Comparison of ENCODE assay signal across 9 cellular contexts in the genomic region with DNA sequence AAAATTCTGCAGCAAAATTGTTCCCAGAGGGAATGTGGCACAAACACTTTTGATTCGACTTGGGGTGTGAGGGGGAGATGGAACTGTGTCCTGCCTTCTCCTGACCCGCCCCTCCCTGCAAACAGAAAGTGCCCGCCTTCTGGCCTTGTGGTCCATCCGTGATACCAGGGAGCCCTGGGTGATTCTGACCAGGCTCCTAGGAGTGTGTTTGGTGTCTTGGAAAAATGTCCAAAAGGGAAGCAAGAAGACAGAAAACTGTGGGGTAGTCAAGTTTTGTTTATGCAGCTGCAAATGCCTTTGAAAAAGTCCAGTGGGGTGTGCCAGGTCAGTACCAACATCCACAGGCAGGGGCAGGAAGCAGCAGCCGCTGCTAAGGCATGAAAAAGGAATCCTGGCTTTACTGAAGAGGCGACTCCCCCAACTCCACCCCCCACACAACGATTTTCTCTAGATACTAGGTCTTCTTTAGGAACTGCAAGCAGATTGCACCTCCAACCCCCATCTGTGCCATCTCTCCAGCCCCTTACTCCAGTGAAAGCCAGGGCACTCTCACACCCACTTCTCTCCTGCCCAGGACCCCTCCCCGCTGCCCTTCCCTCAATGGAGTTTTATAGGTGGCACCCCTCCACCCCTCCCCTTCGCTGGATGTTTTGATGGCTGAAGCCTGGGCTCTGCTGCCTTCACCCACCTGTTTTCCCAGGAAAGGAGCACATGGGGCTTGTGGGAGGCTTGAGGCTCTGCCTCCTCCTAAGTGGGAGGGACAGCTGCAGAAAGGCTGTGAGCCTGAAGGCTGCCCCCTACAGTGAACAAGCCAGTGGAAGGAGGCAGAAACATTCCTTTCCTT.
DNase-seq lines count a peak whose midpoint lies in the region; ATAC-seq, FAIRE-seq and TF ChIP-seq lines count a peak whose summit lies in the region.
"Had no signal": no experiment of that assay in that cellular context is flagged by ENCODE, and none has a peak within 500 bp of the region (broad histone marks: within the 10 kb centered on the region; RNA-seq: fewer than 3 reads in every experiment).

No MANE protein-coding gene starts in this region.

- H3K27ac Mint-ChIP-seq in progenitor cell of endocrine pancreas: peak overlapping the region; percentile 69

- TF ChIP-seq CTCF in endothelial cell of umbilical vein (IDR thresholded peaks at IDR 0.05; ENCODE audit: extremely low read depth in 1 of 2, insufficient read depth in 1 of 2, low read depth in 1 of 2, low read length in 2 of 2) (peak; percentile 37 to 67), progenitor cell of endocrine pancreas (IDR thresholded peaks at IDR 0.05; ENCODE audit: unreplicated experiment) (peak; percentile 38)

- DNase-seq in EL (peak; percentile 44), NCI-H774 (lab: John Stamatoyannopoulos, UW) (peak; percentile 17), endothelial cell of umbilical vein (ENCODE audit: low read depth, low spot score) (peak; percentile 78), progenitor cell of endocrine pancreas (ENCODE audit: low spot score, unreplicated experiment) (no peak), HPDE6-E6E7 (ENCODE audit: extremely low spot score) (no peak), epidermal melanocyte (ENCODE audit: insufficient read length, low spot score) (no peak), SIG-M5 (lab: John Stamatoyannopoulos, UW) (no peak)

- FAIRE-seq in endothelial cell of umbilical vein (lab: Jason Lieb, UNC): peak; percentile 77
- FAIRE-seq: GM19239 had no signal

- H3K36me3 Mint-ChIP-seq in progenitor cell of endocrine pancreas (ENCODE audit: insufficient read depth): no peaks in the 10 kb centered on the region

- H3K9me3 ChIP-seq in endothelial cell of umbilical vein (replicated peaks; ENCODE audit: control insufficient read depth, insufficient read depth, low read length): no peaks in the 10 kb centered on the region

- H3K27me3 Mint-ChIP-seq in progenitor cell of endocrine pancreas: peaks cover 10% of the 10 kb centered on the region

- no peak overlapping the region for H3K9ac ChIP-seq in endothelial cell of umbilical vein (replicated peaks; ENCODE audit: extremely low read depth, insufficient read depth, low read length)

- no peaks in the 10 kb centered on the region for H3K27me3 ChIP-seq in endothelial cell of umbilical vein (ENCODE audit: control insufficient read depth in 2 of 2, insufficient read depth in 2 of 2, low read length in 2 of 2)

- no peak overlapping the region for H3K4me3 Mint-ChIP-seq in progenitor cell of endocrine pancreas (ENCODE audit: low read depth)

- intact Hi-C loops in endothelial cell of umbilical vein (cut with micrococcal nuclease): loop anchor here (1.0 kb wide), 2 partner anchors 23 to 130 kb away; a partner anchor contains a TSS

- H3K79me2 ChIP-seq in endothelial cell of umbilical vein (ENCODE audit: control insufficient read depth, insufficient read depth, low read length): no peaks in the 10 kb centered on the region

- peak overlapping the region; percentile 63 for H2AFZ ChIP-seq in endothelial cell of umbilical vein (ENCODE audit: low read depth, low read length)

- H3K4me1 Mint-ChIP-seq in progenitor cell of endocrine pancreas (ENCODE audit: low read depth): peaks cover 6% of the 10 kb centered on the region

- TF ChIP-seq POLR2A in endothelial cell of umbilical vein (IDR thresholded peaks at IDR 0.05; ENCODE audit: low read depth, low read length): no peak

- no peak overlapping the region for H3K4me2 ChIP-seq in endothelial cell of umbilical vein (ENCODE audit: insufficient read depth, low read length)

- no peaks in the 10 kb centered on the region for H3K36me3 ChIP-seq in endothelial cell of umbilical vein (ENCODE audit: control insufficient read depth in 2 of 2, extremely low read depth in 1 of 2, insufficient read depth in 2 of 2, low read length in 2 of 2)

- peaks cover 7% of the 10 kb centered on the region for H3K4me1 ChIP-seq in endothelial cell of umbilical vein (ENCODE audit: control insufficient read depth, extremely low read depth, insufficient read depth, low read length)

- POLR2A ChIA-PET in endothelial cell of umbilical vein (lab: Charles Lee): no interaction called here

- dilution Hi-C loops in endothelial cell of umbilical vein (cut with MboI; ENCODE audit: extremely low pct_ligation_motif_present, low sequenced_read_pairs): no loop called here

- H3K4me3 ChIP-seq in endothelial cell of umbilical vein (replicated peaks in 1 of 3; ENCODE audit: insufficient read depth in 1 of 3, low read depth in 1 of 3, low read length in 3 of 3): no peak overlapping the region

- H4K20me1 ChIP-seq in endothelial cell of umbilical vein (replicated peaks; ENCODE audit: control insufficient read depth, extremely low read depth, insufficient read depth, low read length): no peaks in the 10 kb centered on the region

- ATAC-seq in HG02870 (IDR thresholded peaks at IDR 0.05; ENCODE audit: unreplicated experiment): no peak

- no TSS peak for BruUV-seq in endothelial cell of umbilical vein (replicated peaks; lab: Mats Ljungman, UMichigan)

- H3K9me3 Mint-ChIP-seq in progenitor cell of endocrine pancreas (ENCODE audit: low read depth): no peaks in the 10 kb centered on the region

- H3K27ac ChIP-seq in endothelial cell of umbilical vein (ENCODE audit: insufficient read depth, low read depth, low read length): no peak overlapping the region

- H3K9me1 ChIP-seq in endothelial cell of umbilical vein (replicated peaks; ENCODE audit: control insufficient read depth, extremely low read depth, insufficient read depth, low read length): no peaks in the 10 kb centered on the region

- CTCF ChIA-PET in endothelial cell of umbilical vein (lab: Charles Lee): interaction anchor here (0.8 to 2.0 kb wide), 11 partner anchors 11 to 164 kb away, joined by 3 to 12 read pairs (median 3); a partner anchor contains a TSS

TF ChIP-seq in endothelial cell of umbilical vein, 7 proteins besides CTCF, POLR2A, EP300 and RAD21:
- TF ChIP-seq JUN (IDR thresholded peaks at IDR 0.05; ENCODE audit: borderline replicate concordance, insufficient read depth, insufficient read length, low read depth) (no peak), EZH2 (IDR thresholded peaks at IDR 0.05; ENCODE audit: borderline replicate concordance, low read depth, low read length, severe bottlenecking) (no peak), MYC (IDR thresholded peaks at IDR 0.05; ENCODE audit: low read depth, low read length) (no peak), POLR2AphosphoS5 (IDR thresholded peaks at IDR 0.05; ENCODE audit: insufficient read depth, low read depth, low read length) (no peak)
- TF ChIP-seq, protein P1, sequence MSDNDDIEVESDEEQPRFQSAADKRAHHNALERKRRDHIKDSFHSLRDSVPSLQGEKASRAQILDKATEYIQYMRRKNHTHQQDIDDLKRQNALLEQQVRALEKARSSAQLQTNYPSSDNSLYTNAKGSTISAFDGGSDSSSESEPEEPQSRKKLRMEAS (IDR thresholded peaks at IDR 0.05; ENCODE audit: insufficient read depth, insufficient read length): no peak

Comparison
In these comparisons a context has a peak if more than half of its experiments do, and no peak if none do; other contexts are left out.
1. DNase-seq: peak in EL (single experiment), NCI-H774 (single experiment) and endothelial cell of umbilical vein (single experiment); none in progenitor cell of endocrine pancreas (single experiment), HPDE6-E6E7 (single experiment), epidermal melanocyte (single experiment) and SIG-M5 (single experiment).